In the genomic region with DNA sequence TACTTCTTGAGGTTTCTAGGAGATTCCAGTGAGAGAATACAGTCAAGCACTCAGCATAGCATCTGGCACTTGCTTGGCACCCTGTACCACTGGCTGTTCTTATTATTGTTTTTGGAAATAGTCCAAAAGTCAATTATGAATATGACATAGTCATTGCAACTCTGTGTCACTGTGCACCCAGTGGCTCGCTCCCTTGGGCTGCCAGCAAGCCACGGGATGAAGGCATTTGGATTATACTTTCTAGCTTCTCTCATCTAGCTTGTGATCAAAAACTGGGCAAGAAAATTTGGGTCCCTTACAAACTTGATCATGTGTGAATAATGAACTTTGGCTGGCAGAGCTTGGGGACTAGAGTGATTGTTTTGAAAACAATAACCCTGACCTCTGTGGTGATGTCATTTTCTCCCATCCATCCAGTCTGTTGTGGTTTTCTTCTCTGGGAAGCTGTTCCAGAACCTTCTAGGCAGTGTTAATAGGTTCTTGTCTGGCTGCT, we compare ENCODE assay signal across 1 cellular context.
TF ChIP-seq lines count a peak whose summit lies in the region.

No MANE protein-coding gene starts in this region.

TF ChIP-seq in endothelial cell of umbilical vein, 7 proteins besides CTCF, POLR2A, EP300 and RAD21:
- no peak for TF ChIP-seq FOS (IDR thresholded peaks at IDR 0.05; ENCODE audit: borderline replicate concordance, insufficient read depth, low read length)
